ENCODE assay signal across 8 cellular contexts in the genomic region with DNA sequence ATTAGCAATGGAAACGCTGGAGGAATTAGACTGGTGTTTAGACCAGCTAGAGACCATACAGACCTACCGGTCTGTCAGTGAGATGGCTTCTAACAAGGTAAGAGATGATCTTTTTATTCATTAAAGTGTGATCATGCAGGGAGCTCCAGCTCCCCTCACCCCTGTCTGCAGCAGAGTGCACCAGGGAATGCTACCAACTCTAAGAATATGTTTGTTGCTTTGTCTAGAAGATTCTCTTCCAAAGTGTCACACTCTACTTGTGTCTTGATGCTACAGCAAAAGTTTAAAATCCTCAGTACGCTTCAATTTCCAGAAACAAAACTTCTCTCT.
DNase-seq lines count a peak whose midpoint lies in the region; ATAC-seq and TF ChIP-seq lines count a peak whose summit lies in the region.

No MANE protein-coding gene starts in this region.

- peak; percentile 0 for ATAC-seq in CD4-positive, alpha-beta T cell (ENCODE audit: poor library complexity)
- peak; percentile 3 for ATAC-seq in omental fat pad (ENCODE audit: low FRiP score)
- no peak for ATAC-seq in HG03045 (IDR thresholded peaks at IDR 0.05; ENCODE audit: unreplicated experiment)

- no peak for TF ChIP-seq POLR2A in esophagus muscularis mucosa (IDR thresholded peaks at IDR 0.05; ENCODE audit: low read depth)

- H4K20me1 ChIP-seq in OCI-LY1 (ENCODE audit: insufficient read depth, low read length) = no peaks in the 10 kb centered on the region

- peaks cover 57% of the 10 kb centered on the region for H3K36me3 Mint-ChIP-seq in CD4-positive, alpha-beta T cell (ENCODE audit: low read depth)

- H3K9ac ChIP-seq in OCI-LY1 (ENCODE audit: low read length) = peak overlapping the region; percentile 83

- H3K9me2 ChIP-seq in OCI-LY1 (ENCODE audit: low read depth, low read length) = no peaks in the 10 kb centered on the region

- no peak for TF ChIP-seq CTCF in CD4-positive, alpha-beta T cell (IDR thresholded peaks at IDR 0.05)
- TF ChIP-seq CTCF in OCI-LY1 (IDR thresholded peaks at IDR 0.05; ENCODE audit: low read length) (no peak), esophagus muscularis mucosa (IDR thresholded peaks at IDR 0.05) (peak in 1 of 3 experiments; percentile 2), omental fat pad (IDR thresholded peaks at IDR 0.05) (no peak)

- H3K4me1 Mint-ChIP-seq in CD4-positive, alpha-beta T cell (ENCODE audit: low read depth) = peaks cover 79% of the 10 kb centered on the region

- peaks cover 5% of the 10 kb centered on the region; the same call in 1 of the 2 replicates for H3K36me3 ChIP-seq in OCI-LY1 (ENCODE audit: insufficient read depth, low read length)
- H3K36me3 ChIP-seq in esophagus muscularis mucosa = no peaks in the 10 kb centered on the region

- H3K27ac ChIP-seq in CD4-positive, alpha-beta T cell (ENCODE audit: low read depth, low read length) = peak overlapping the region; percentile 82
- H3K27ac ChIP-seq in OCI-LY1 (ENCODE audit: low read depth, low read length, poor library complexity, severe bottlenecking) (peak overlapping the region; percentile 92), esophagus muscularis mucosa (replicated peaks in 1 of 4) (peak overlapping the region; percentile 79 to 89 (median 84))

- intact Hi-C loops in CD4-positive, alpha-beta T cell (cut with DNase I, micrococcal nuclease) = loop anchor here (1.0 to 5.0 kb wide), 6 partner anchors 20 to 58 kb away; no protein-coding TSS in a partner anchor
- intact Hi-C loops in esophagus muscularis mucosa (cut with DNase I) = loop anchor here (5.0 kb wide), 1 partner anchor 60 kb away; no protein-coding TSS in a partner anchor

- no peak overlapping the region for H2AFZ ChIP-seq in OCI-LY1 (ENCODE audit: low read length)

- CTCF ChIA-PET in CD4-positive, alpha-beta T cell (lab: Charles Lee) = interaction anchor here (1.1 to 5.0 kb wide), 9 partner anchors 12 to 114 kb away, joined by 3 to 35 read pairs (median 5); no protein-coding TSS in a partner anchor

- H3K9me3 ChIP-seq in CD4-positive, alpha-beta T cell (ENCODE audit: control insufficient read depth, low read length) = no peaks in the 10 kb centered on the region
- H3K9me3 ChIP-seq in OCI-LY1 (ENCODE audit: low read length) = no peaks in the 10 kb centered on the region
- no peaks in the 10 kb centered on the region for H3K9me3 ChIP-seq in esophagus muscularis mucosa

- WGBS in esophagus muscularis mucosa = 2% methylated on average over 3 of the region's 3 CpGs

- H3K4me3 ChIP-seq in OCI-LY1 (ENCODE audit: low read depth, low read length, poor library complexity, severe bottlenecking) (peak overlapping the region; percentile 75), esophagus muscularis mucosa (peak overlapping the region; percentile 55 to 63 (median 60))

- H3F3A ChIP-seq in OCI-LY1 (ENCODE audit: insufficient read depth, low read length) = no peaks in the 10 kb centered on the region

- H3K27me3 ChIP-seq in CD4-positive, alpha-beta T cell (ENCODE audit: control insufficient read depth, insufficient read depth, low read length) = no peaks in the 10 kb centered on the region
- H3K27me3 ChIP-seq in OCI-LY1 (ENCODE audit: insufficient read depth, low read length) (no peaks in the 10 kb centered on the region), esophagus muscularis mucosa (no peaks in the 10 kb centered on the region)

- DNase-seq in CD4-positive, alpha-beta T cell = no peak
- DNase-seq in esophagus muscularis mucosa (ENCODE audit: extremely low spot score) = no peak
- no peak for DNase-seq in omental fat pad (ENCODE audit: low spot score)
- DNase-seq in OCI-M2 (lab: John Stamatoyannopoulos, UW; ENCODE audit: unreplicated experiment) = no peak
- DNase-seq in activated CD4-positive, CD25-positive, alpha-beta regulatory T cell treated with anti-CD3 and anti-CD28 coated beads, Interleukin-2, amount 50 U/mL, for 72 hours = no peak
- no peak for DNase-seq in LoVo (ENCODE audit: low spot score)

- H3K4me3 Mint-ChIP-seq in CD4-positive, alpha-beta T cell = peak overlapping the region; percentile 99

- peak overlapping the region; percentile 90 for H3K4me2 ChIP-seq in OCI-LY1 (ENCODE audit: low read length)

- H3K4me1 ChIP-seq in OCI-LY1 (ENCODE audit: insufficient read depth, low read length, severe bottlenecking) = peaks cover 91% of the 10 kb centered on the region
- H3K4me1 ChIP-seq in esophagus muscularis mucosa = peaks cover 22 to 56% (median 55%) of the 10 kb centered on the region in 4 donors

- POLR2A ChIA-PET in CD4-positive, alpha-beta T cell (lab: Charles Lee) = interaction anchor here (0.9 to 10.9 kb wide), 21 partner anchors 9 to 1352 kb away, joined by 3 to 167 read pairs (median 6); a partner anchor contains a TSS

- H3K9me3 Mint-ChIP-seq in CD4-positive, alpha-beta T cell = no peaks in the 10 kb centered on the region

- peak overlapping the region; percentile 99 for H3K27ac Mint-ChIP-seq in CD4-positive, alpha-beta T cell

- no peaks in the 10 kb centered on the region for H3K27me3 Mint-ChIP-seq in CD4-positive, alpha-beta T cell

- peaks cover 33% of the 10 kb centered on the region for H3K79me2 ChIP-seq in OCI-LY1 (ENCODE audit: insufficient read depth, low read length)

- TF ChIP-seq EP300 in esophagus muscularis mucosa (IDR thresholded peaks at IDR 0.05) = no peak
